Comparison of ENCODE assay signal across 17 cellular contexts in genomic region chr6:132651062-132651461, GRCh38. TPM values are rescaled to one million over a fixed set of nuclear protein-coding genes. Genes with fewer than 3 reads are reported as not detected.
DNase-seq lines count a peak whose midpoint lies in the region; ATAC-seq lines count a peak whose summit lies in the region.
"Had no signal": no experiment of that assay in that cellular context is flagged by ENCODE, and none has a peak within 500 bp of the region (broad histone marks: within the 10 kb centered on the region; RNA-seq: fewer than 3 reads in every experiment).

No MANE protein-coding gene starts in this region.

- H4K8ac ChIP-seq in neuronal stem cell (ENCODE audit: low read depth, low read length), result no peak overlapping the region

- H2AK5ac ChIP-seq in neuronal stem cell (ENCODE audit: low read depth, low read length), result no peak overlapping the region

- H3K4ac ChIP-seq in neuronal stem cell (ENCODE audit: low read length), result no peak overlapping the region

- no peak overlapping the region for H3K18ac ChIP-seq in neuronal stem cell (ENCODE audit: low read length)

- H3K14ac ChIP-seq in neuronal stem cell (ENCODE audit: low read length), result no peak overlapping the region

- H2BK5ac ChIP-seq in neuronal stem cell (ENCODE audit: low read length), result no peak overlapping the region

- ATAC-seq in GM19395 (IDR thresholded peaks at IDR 0.05; ENCODE audit: unreplicated experiment) (peak; percentile 75), HG02884 (IDR thresholded peaks at IDR 0.05; ENCODE audit: unreplicated experiment) (peak; percentile 52), GM19452 (IDR thresholded peaks at IDR 0.05; ENCODE audit: unreplicated experiment) (no peak)
- ATAC-seq: body of pancreas; stimulated activated naive CD8-positive, alpha-beta T cell treated with anti-CD3 and anti-CD28 coated beads, Interleukin-15, amount 100 ng/mL, for 72 hours had no signal

- H3K23ac ChIP-seq in neuronal stem cell (ENCODE audit: low read depth, low read length, poor library complexity), result no peak overlapping the region

- H3K4me2 ChIP-seq in neuronal stem cell (ENCODE audit: insufficient read depth, low read length, poor library complexity, severe bottlenecking), result no peak overlapping the region
- H3K4me2 ChIP-seq: BLaER1 treated with 17β-estradiol and CSF1 and Interleukin-3, amounts not matched to agents 10 nM and 100 nM had no signal

- no peak overlapping the region for H3K4me3 ChIP-seq in neuronal stem cell (ENCODE audit: low read length in 2 of 2)
- H3K4me3 ChIP-seq: BLaER1 treated with 17β-estradiol and CSF1 and Interleukin-3, amounts not matched to agents 10 nM and 100 nM; body of pancreas; dorsolateral prefrontal cortex had no signal

- H2BK12ac ChIP-seq in neuronal stem cell (ENCODE audit: low read length), result no peak overlapping the region

- H2BK120ac ChIP-seq in neuronal stem cell (ENCODE audit: low read depth, low read length), result no peak overlapping the region

- H2BK15ac ChIP-seq in neuronal stem cell (ENCODE audit: low read length), result no peak overlapping the region

- H3K36me3 ChIP-seq in neuronal stem cell (replicated peaks in 1 of 2; ENCODE audit: control insufficient read depth in 2 of 2, insufficient read depth in 2 of 2, low read length in 2 of 2), result no peaks in the 10 kb centered on the region
- H3K36me3 ChIP-seq: BLaER1 treated with 17β-estradiol and CSF1 and Interleukin-3, amounts not matched to agents 10 nM and 100 nM had no signal

- H3K9ac ChIP-seq in neuronal stem cell (ENCODE audit: low read depth, low read length, poor library complexity), result no peak overlapping the region
- H3K9ac ChIP-seq: BLaER1 treated with 17β-estradiol and CSF1 and Interleukin-3, amounts not matched to agents 10 nM and 100 nM had no signal

- WGBS in neuronal stem cell (ENCODE audit: extremely low coverage in 2 of 2, insufficient read length in 2 of 2, insufficient replicate concordance in 1 of 2), 2 donors, result no CpG with 5 or more reads among the region's 3 CpGs

- H3K27me3 ChIP-seq in neuronal stem cell (ENCODE audit: control insufficient read depth in 3 of 3, insufficient read depth in 3 of 3, low read depth in 1 of 3, low read length in 3 of 3), result no peaks in the 10 kb centered on the region
- H3K27me3 ChIP-seq: BLaER1 treated with 17β-estradiol and CSF1 and Interleukin-3, amounts not matched to agents 10 nM and 100 nM; body of pancreas; dorsolateral prefrontal cortex had no signal

- no peaks in the 10 kb centered on the region for H3K79me1 ChIP-seq in neuronal stem cell (ENCODE audit: low read depth, low read length)

- DNase-seq in OCI-M1 (lab: John Stamatoyannopoulos, UW) (peak; percentile 85), neuronal stem cell (ENCODE audit: low spot score) (no peak), NCI-H2171 (lab: John Stamatoyannopoulos, UW) (no peak), NCI-H1092 (lab: John Stamatoyannopoulos, UW) (no peak), A172 (ENCODE audit: low spot score) (no peak)
- DNase-seq: activated naive CD4-positive, alpha-beta T cell treated with anti-CD3 and anti-CD28 coated beads for 36 hours; body of pancreas; dorsolateral prefrontal cortex; NCI-H2029; occipital lobe; stimulated activated naive CD8-positive, alpha-beta T cell treated with anti-CD3 and anti-CD28 coated beads, Interleukin-15, amount 100 ng/mL, for 72 hours had no signal

- no peak overlapping the region for H3K27ac ChIP-seq in neuronal stem cell (replicated peaks; ENCODE audit: low read length)
- H3K27ac ChIP-seq: BLaER1 treated with 17β-estradiol and CSF1 and Interleukin-3, amounts not matched to agents 10 nM and 100 nM; body of pancreas; dorsolateral prefrontal cortex had no signal

- H3K4me1 ChIP-seq in neuronal stem cell (ENCODE audit: control insufficient read depth in 2 of 2, insufficient read depth in 1 of 2, low read depth in 1 of 2, low read length in 2 of 2), result peaks cover 0 to 2% of the 10 kb centered on the region in 2 donors

- H3K9me3 ChIP-seq in neuronal stem cell (replicated peaks in 1 of 2; ENCODE audit: control insufficient read depth in 2 of 2, insufficient read depth in 1 of 2, low read depth in 1 of 2, low read length in 2 of 2), result no peaks in the 10 kb centered on the region
- H3K9me3 ChIP-seq: body of pancreas had no signal

- H4K91ac ChIP-seq in neuronal stem cell (ENCODE audit: low read depth, low read length, poor library complexity), result no peak overlapping the region

- peak overlapping the region; percentile 41 for H2AFZ ChIP-seq in neuronal stem cell (ENCODE audit: low read length)

RNA-seq across cellular contexts. Expression of gene TAAR1, which starts 7.9 kb away (rescaled TPM):
- not detected for polyA plus RNA-seq in neuronal stem cell (2013, experiment 1 of 2)
- not detected for polyA plus RNA-seq in neuronal stem cell (2013, experiment 2 of 2)
- total RNA-seq in A172 (2014; rRNA removed; shearing (Covaris generic)), result not detected in 2 replicates
- total RNA-seq: activated naive CD4-positive, alpha-beta T cell treated with anti-CD3 and anti-CD28 coated beads for 36 hours; body of pancreas; dorsolateral prefrontal cortex; occipital lobe; SK-MEL-5; skeletal muscle tissue had no signal

RNA-seq across cellular contexts. Expression of gene TAAR2, which starts 27.0 kb away (rescaled TPM):
- polyA plus RNA-seq in neuronal stem cell (2013, experiment 1 of 2), result not detected
- polyA plus RNA-seq in neuronal stem cell (2013, experiment 2 of 2), result not detected
- not detected in 2 replicates for total RNA-seq in A172 (2014; rRNA removed; shearing (Covaris generic))
- total RNA-seq: activated naive CD4-positive, alpha-beta T cell treated with anti-CD3 and anti-CD28 coated beads for 36 hours; body of pancreas; dorsolateral prefrontal cortex; occipital lobe; SK-MEL-5; skeletal muscle tissue had no signal
